In the genomic region with DNA sequence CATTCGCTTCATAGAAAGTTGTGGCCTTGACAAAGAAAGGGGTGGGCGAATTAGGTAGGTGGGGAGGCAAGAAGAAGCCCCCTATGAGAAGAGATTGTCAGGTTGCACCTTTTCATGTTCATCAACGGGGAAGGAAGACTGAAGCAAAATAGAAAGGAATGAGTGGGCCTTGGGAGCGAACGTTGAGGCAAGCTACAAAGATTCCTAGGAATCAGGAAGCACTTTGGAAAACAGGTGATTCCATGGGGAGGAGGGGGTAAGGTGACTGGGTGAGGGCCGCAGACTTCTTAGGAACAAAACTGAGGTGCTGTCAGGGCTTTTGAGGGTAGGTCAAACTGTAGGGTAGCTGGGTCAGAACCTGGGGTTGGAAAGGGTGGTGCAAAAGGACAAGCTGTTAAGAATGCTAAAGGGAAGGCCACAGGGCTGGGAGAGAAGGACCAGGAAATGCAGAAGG, we compare ENCODE assay signal across 8 cellular contexts. TPM values are rescaled to one million over a fixed set of nuclear protein-coding genes. Genes with fewer than 3 reads are reported as not detected.
DNase-seq lines count a peak whose midpoint lies in the region; ATAC-seq, FAIRE-seq and TF ChIP-seq lines count a peak whose summit lies in the region.

No MANE protein-coding gene starts in this region.

- no peak for TF ChIP-seq CTCF in CD14-positive monocyte (IDR thresholded peaks at IDR 0.05)
- no peak for TF ChIP-seq CTCF in bronchial epithelial cell (IDR thresholded peaks at IDR 0.05; ENCODE audit: insufficient read depth, low read length, severe bottlenecking)

- peak overlapping the region; percentile 96 to 99 (median 97) for H3K27ac Mint-ChIP-seq in CD14-positive monocyte

- 31% methylated on average over 6 of the region's 6 CpGs for WGBS in HUES64
- WGBS in aorta, 2 donors: 19 to 21% methylated on average over 6 of the region's 6 CpGs

- H3K4me1 ChIP-seq in HUES64 (ENCODE audit: insufficient read depth, low read length): peaks cover 37% of the 10 kb centered on the region
- H3K4me1 ChIP-seq in aorta (ENCODE audit: control insufficient read depth in 1 of 2, insufficient read depth in 2 of 2, low read length in 2 of 2): peaks cover 0 to 4% of the 10 kb centered on the region in 2 donors

- H3K27me3 Mint-ChIP-seq in CD14-positive monocyte (ENCODE audit: low read depth in 3 of 3): peaks cover 0 to 1% (median 0%) of the 10 kb centered on the region in 3 donors

- no peaks in the 10 kb centered on the region for H3K9me3 ChIP-seq in HUES64 (ENCODE audit: insufficient read depth, low read depth, low read length)
- no peaks in the 10 kb centered on the region for H3K9me3 ChIP-seq in aorta (ENCODE audit: control insufficient read depth, low read length)

- H3K27me3 ChIP-seq in HUES64 (ENCODE audit: insufficient read depth, low read length): no peaks in the 10 kb centered on the region
- H3K27me3 ChIP-seq in bronchial epithelial cell (ENCODE audit: control insufficient read depth, insufficient read depth, low read length): no peaks in the 10 kb centered on the region
- no peaks in the 10 kb centered on the region for H3K27me3 ChIP-seq in aorta (ENCODE audit: control insufficient read depth in 1 of 2, insufficient read depth in 2 of 2, low read length in 1 of 2)

- intact Hi-C loops in CD14-positive monocyte (cut with micrococcal nuclease): loop anchor here (5.0 to 10.0 kb wide), 3 partner anchors 318 to 633 kb away; partner anchors contain the start of genes DNAJA2 (in 1 of the 2) and NETO2 (in 1 of the 2)
- intact Hi-C loops in aorta (cut with DNase I): loop anchor here in 1 of 2 donors (10.0 kb wide), 1 partner anchor 174 kb away; no protein-coding TSS in a partner anchor

- H3K27ac ChIP-seq in HUES64 (ENCODE audit: low read depth, low read length) (peak overlapping the region; percentile 100), aorta (ENCODE audit: low read depth in 1 of 2, low read length in 2 of 2) (peak overlapping the region; percentile 81 to 85)

- peak overlapping the region; percentile 97 to 100 for H3K4me3 Mint-ChIP-seq in CD14-positive monocyte

- H3K36me3 ChIP-seq in HUES64 (ENCODE audit: insufficient read depth, low read length) (peaks cover 24% of the 10 kb centered on the region), bronchial epithelial cell (ENCODE audit: control insufficient read depth, insufficient read depth, low read length) (peaks cover 2% of the 10 kb centered on the region), aorta (ENCODE audit: control insufficient read depth in 1 of 2, insufficient read depth in 2 of 2, low read length in 1 of 2) (peaks cover 0 to 1% of the 10 kb centered on the region in 2 donors)

- ATAC-seq in aorta (ENCODE audit: low FRiP score) (no peak), HG03108 (IDR thresholded peaks at IDR 0.05; ENCODE audit: unreplicated experiment) (no peak)

- H3K9ac ChIP-seq in HUES64 (ENCODE audit: low read depth, low read length): peak overlapping the region; percentile 97

- H3K4me3 ChIP-seq in HUES64 (ENCODE audit: low read length) (peak overlapping the region; percentile 96), bronchial epithelial cell (ENCODE audit: low read depth, low read length) (peak overlapping the region; percentile 92), aorta (ENCODE audit: low read length in 2 of 2) (peak overlapping the region; percentile 54 to 94)

- H3K9me3 Mint-ChIP-seq in CD14-positive monocyte: no peaks in the 10 kb centered on the region

- peaks cover 50% of the 10 kb centered on the region for H3K4me1 Mint-ChIP-seq in CD14-positive monocyte

- DNase-seq in CD14-positive monocyte (ENCODE audit: low spot score): no peak
- DNase-seq in bronchial epithelial cell (ENCODE audit: low read depth): peak; percentile 23
- DNase-seq in lung microvascular endothelial cell (ENCODE audit: low read depth in 2 of 2): peak; percentile 6 to 8
- DNase-seq in aorta: no peak
- DNase-seq in T-helper 9 cell: no peak
- DNase-seq in COR-L47 (lab: John Stamatoyannopoulos, UW): no peak

- no peak for FAIRE-seq in bronchial epithelial cell (lab: Jason Lieb, UNC)

- peaks cover 27 to 40% of the 10 kb centered on the region in 2 donors for H3K36me3 Mint-ChIP-seq in CD14-positive monocyte

RNA-seq across cellular contexts. Expression of gene ITFG1, which starts 0.5 kb away (rescaled TPM):
- polyA plus RNA-seq in CD14-positive monocyte: 10 to 100 TPM; 35.3 to 62.5 TPM
- polyA plus RNA-seq in HUES64 (2013, experiment 1 of 2): 15.0 TPM
- polyA plus RNA-seq in HUES64 (2013, experiment 2 of 2): 20.3 TPM
- 47.4 and 53.0 TPM in 2 replicates for total RNA-seq in bronchial epithelial cell
- total RNA-seq in lung microvascular endothelial cell: 40.3 and 49.2 TPM in 2 replicates
- total RNA-seq in aorta: 10 to 100 TPM; 50.4 to 61.9 TPM
- polyA plus RNA-seq in aorta: 10 to 100 TPM; 37.4 to 46.8 TPM

RNA-seq across cellular contexts. Expression of gene PHKB, which starts 0.8 kb away (rescaled TPM):
- polyA plus RNA-seq in CD14-positive monocyte (10 to 100 TPM; 49.8 to 53.1 TPM), aorta (10 to 100 TPM; 24.4 to 26.8 TPM)
- polyA plus RNA-seq in HUES64 (2013, experiment 1 of 2): 27.9 TPM
- 34.9 TPM for polyA plus RNA-seq in HUES64 (2013, experiment 2 of 2)
- total RNA-seq in bronchial epithelial cell (44.5 and 68.5 TPM in 2 replicates), lung microvascular endothelial cell (48.2 and 65.7 TPM in 2 replicates), aorta (10 to 100 TPM; 58.6 to 86.5 TPM)

Comparison
In these comparisons a context has a peak if more than half of its experiments do, and no peak if none do; other contexts are left out.
1. DNase-seq: peak in bronchial epithelial cell (single experiment) and lung microvascular endothelial cell (2 of 2); none in CD14-positive monocyte (single experiment), aorta (0 of 2), T-helper 9 cell (single experiment) and COR-L47 (single experiment).
2. Peak in every context shown above with its lines, with median percentiles within 50 percentile points of each other: H3K4me3 ChIP-seq.